2 cellular contexts compared by ENCODE assay signal in the genomic region with DNA sequence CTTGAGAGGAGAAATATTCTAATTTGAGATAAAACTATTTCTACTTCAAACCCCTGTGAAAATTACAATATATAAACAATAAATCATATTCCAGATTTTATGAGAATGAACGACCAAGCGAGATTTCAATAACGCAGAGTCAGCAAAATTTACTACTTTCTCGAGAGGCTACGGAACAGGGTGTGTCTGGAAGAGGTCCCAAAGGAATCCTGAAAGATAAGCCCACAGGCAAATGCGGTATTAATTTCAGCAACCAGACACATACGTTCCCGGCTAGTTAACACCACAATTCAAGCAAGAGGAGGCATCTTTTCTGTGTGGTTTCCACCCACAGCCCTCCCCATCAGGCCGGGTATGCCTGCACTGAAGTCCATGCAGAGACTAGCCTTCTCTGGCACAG.
TF ChIP-seq lines count a peak whose summit lies in the region.

No MANE protein-coding gene starts in this region.

TF ChIP-seq in HepG2, 621 proteins besides CTCF, POLR2A, EP300 and RAD21:
- TF ChIP-seq ZSCAN12 (CRISPR knock-in tag; IDR thresholded peaks at IDR 0.05) (no peak), BCL6 (CRISPR knock-in tag; IDR thresholded peaks at IDR 0.05) (no peak), MAFF (IDR thresholded peaks at IDR 0.05; ENCODE audit: low read depth, low read length) (peak; percentile 100), ZNF660 (CRISPR knock-in tag; IDR thresholded peaks at IDR 0.05; ENCODE audit: borderline replicate concordance, low read depth) (no peak), MED8 (CRISPR knock-in tag; IDR thresholded peaks at IDR 0.05; ENCODE audit: insufficient replicate concordance) (no peak), ZKSCAN8 (CRISPR knock-in tag; IDR thresholded peaks at IDR 0.05; ENCODE audit: borderline replicate concordance) (no peak), FOXM1 (CRISPR knock-in tag; IDR thresholded peaks at IDR 0.05) (no peak), MAFK (conservative IDR thresholded peaks at IDR 0.05 in 1 of 2, IDR thresholded peaks at IDR 0.05 in 1 of 2; ENCODE audit: low read length in 2 of 2) (peak; percentile 99 to 100), CREM (IDR thresholded peaks at IDR 0.05) (no peak), CREM (CRISPR knock-in tag; IDR thresholded peaks at IDR 0.05) (no peak)
- TF ChIP-seq, protein P1, sequence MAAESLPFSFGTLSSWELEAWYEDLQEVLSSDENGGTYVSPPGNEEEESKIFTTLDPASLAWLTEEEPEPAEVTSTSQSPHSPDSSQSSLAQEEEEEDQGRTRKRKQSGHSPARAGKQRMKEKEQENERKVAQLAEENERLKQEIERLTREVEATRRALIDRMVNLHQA (CRISPR knock-in tag; IDR thresholded peaks at IDR 0.05), result no peak

TF ChIP-seq in K562, 482 proteins besides CTCF, POLR2A, EP300 and RAD21:
- TF ChIP-seq ZFP30 (CRISPR knock-in tag; IDR thresholded peaks at IDR 0.05; ENCODE audit: borderline replicate concordance), result no peak
- TF ChIP-seq MAFG (tag; conservative IDR thresholded peaks at IDR 0.05), result peak; percentile 98
- peak; percentile 100 for TF ChIP-seq MAFF (IDR thresholded peaks at IDR 0.05; ENCODE audit: low read length)
- TF ChIP-seq BRF2 (IDR thresholded peaks at IDR 0.05; ENCODE audit: borderline replicate concordance, insufficient read depth, insufficient read length), result no peak
- TF ChIP-seq FOXK2 (conservative IDR thresholded peaks at IDR 0.05 in 1 of 2, IDR thresholded peaks at IDR 0.05 in 1 of 2; ENCODE audit: low read depth in 2 of 2), result no peak
- no peak for TF ChIP-seq ZNF280B (CRISPR knock-in tag; IDR thresholded peaks at IDR 0.05)
- peak; percentile 100 for TF ChIP-seq MAFK (IDR thresholded peaks at IDR 0.05; ENCODE audit: low read length)
- TF ChIP-seq ZNF316 (IDR thresholded peaks at IDR 0.05), result peak; percentile 98
- TF ChIP-seq C11orf30 (IDR thresholded peaks at IDR 0.05; ENCODE audit: low read depth), result peak; percentile 96
TF ChIP-seq in K562: peak in this region for 5.
